In the genomic region with DNA sequence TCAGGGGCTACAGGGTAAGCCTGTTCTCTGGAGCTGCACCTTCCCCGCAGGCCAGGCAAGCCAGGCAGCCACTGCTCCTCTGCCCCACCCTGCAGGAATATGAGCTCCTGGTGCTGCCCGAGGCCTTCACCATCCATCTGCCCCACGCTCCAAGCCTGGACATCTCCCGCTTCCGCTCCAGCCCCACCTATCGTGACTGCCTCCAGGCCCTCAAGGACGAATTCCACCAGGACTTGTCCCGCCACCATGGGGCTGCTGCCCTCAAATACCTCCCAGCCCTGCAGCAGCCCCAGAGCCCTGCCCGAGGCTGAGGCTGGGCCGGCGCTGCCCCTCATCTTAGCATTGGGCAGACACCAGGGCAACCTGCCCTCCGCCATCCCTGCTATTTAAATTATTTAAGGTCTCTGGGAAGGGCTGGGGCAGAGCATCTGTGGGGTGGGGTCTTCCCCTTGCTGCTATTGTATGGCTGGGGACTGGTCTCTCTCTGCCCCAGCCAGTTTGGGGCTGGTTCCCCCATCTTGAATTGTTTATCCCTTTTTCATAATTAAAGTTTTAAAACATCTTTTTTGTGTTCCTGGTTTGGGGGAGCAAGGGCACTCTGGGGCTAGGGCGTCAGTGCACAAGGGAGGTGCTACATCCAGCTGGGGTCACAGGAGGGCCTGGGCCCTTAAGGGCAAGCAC, we compare ENCODE assay signal across 19 cellular contexts. TPM values are rescaled to one million over a fixed set of nuclear protein-coding genes. Genes with fewer than 3 reads are reported as not detected.
A peak's percentile ranks its signal among the peaks of the same experiment; 100 is the strongest.
DNase-seq lines count a peak whose midpoint lies in the region; ATAC-seq, FAIRE-seq and TF ChIP-seq lines count a peak whose summit lies in the region.
"Had no signal": no experiment of that assay in that cellular context is flagged by ENCODE, and none has a peak within 500 bp of the region (broad histone marks: within the 10 kb centered on the region; RNA-seq: fewer than 3 reads in every experiment).

No MANE protein-coding gene starts in this region.

- no peaks in the 10 kb centered on the region for H3K9me2 ChIP-seq in SU-DHL-6 (replicated peaks; ENCODE audit: insufficient read depth, low read length)

- H3K9ac ChIP-seq in SU-DHL-6 (ENCODE audit: low read length) (no peak overlapping the region), kidney (ENCODE audit: low read length in 2 of 2) (no peak overlapping the region)
- H3K9ac ChIP-seq: neural progenitor cell had no signal

- no peaks in the 10 kb centered on the region for H3K9me3 Mint-ChIP-seq in activated T-cell treated with anti-CD3 and anti-CD28 coated beads, Interleukin-2, amount 50 U/mL, for 24 hours
- H3K9me3 Mint-ChIP-seq: neural progenitor cell had no signal

- peak overlapping the region; percentile 17 for H3K27ac Mint-ChIP-seq in activated T-cell treated with anti-CD3 and anti-CD28 coated beads, Interleukin-2, amount 50 U/mL, for 24 hours
- H3K27ac Mint-ChIP-seq: neural progenitor cell had no signal

- H3F3A ChIP-seq in SU-DHL-6 (ENCODE audit: insufficient read depth): peaks cover 34% of the 10 kb centered on the region

- intact Hi-C loops in kidney (cut with DNase I): no loop called here

- no peaks in the 10 kb centered on the region for H3K36me3 ChIP-seq in SU-DHL-6 (ENCODE audit: low read length)
- peaks cover 0 to 5% of the 10 kb centered on the region in 2 donors for H3K36me3 ChIP-seq in kidney (ENCODE audit: control insufficient read depth in 1 of 2, insufficient read depth in 2 of 2, low read length in 2 of 2)
- peaks cover 19% of the 10 kb centered on the region for H3K36me3 ChIP-seq in thymus (ENCODE audit: control insufficient read depth, insufficient read depth)
- H3K36me3 ChIP-seq: neural progenitor cell, SJCRH30 had no signal

- TF ChIP-seq CTCF in SU-DHL-6 (IDR thresholded peaks at IDR 0.05; ENCODE audit: insufficient read depth, low read length, poor library complexity, severe bottlenecking): no peak
- TF ChIP-seq CTCF in kidney (IDR thresholded peaks at IDR 0.05; ENCODE audit: borderline replicate concordance, extremely low read depth, insufficient read depth): no peak

- peaks cover 7% of the 10 kb centered on the region for H3K27me3 Mint-ChIP-seq in activated T-cell treated with anti-CD3 and anti-CD28 coated beads, Interleukin-2, amount 50 U/mL, for 24 hours

- H2AFZ ChIP-seq in SU-DHL-6 (ENCODE audit: low read depth, low read length, severe bottlenecking): no peak overlapping the region
- H2AFZ ChIP-seq: neural progenitor cell had no signal

- H3K27ac ChIP-seq in SU-DHL-6 (ENCODE audit: low read depth, low read length) (no peak overlapping the region), kidney (ENCODE audit: low read depth in 2 of 2, low read length in 2 of 2) (no peak overlapping the region), thymus (ENCODE audit: low read depth) (peak overlapping the region; percentile 38)
- H3K27ac ChIP-seq: neural progenitor cell, SJCRH30 had no signal

- H3K36me3 Mint-ChIP-seq in activated T-cell treated with anti-CD3 and anti-CD28 coated beads, Interleukin-2, amount 50 U/mL, for 24 hours (ENCODE audit: low read depth): peaks cover 15% of the 10 kb centered on the region

- no peaks in the 10 kb centered on the region for H3K27me3 ChIP-seq in SU-DHL-6 (ENCODE audit: low read length)
- H3K27me3 ChIP-seq in thymus (ENCODE audit: control insufficient read depth, insufficient read depth): peaks cover 10% of the 10 kb centered on the region
- H3K27me3 ChIP-seq: neural progenitor cell, upper lobe of left lung had no signal

- H3K9me3 ChIP-seq in SU-DHL-6 (ENCODE audit: insufficient read depth, low read length) (no peaks in the 10 kb centered on the region), kidney (ENCODE audit: control insufficient read depth in 1 of 2, low read length in 2 of 2) (no peaks in the 10 kb centered on the region), thymus (ENCODE audit: control insufficient read depth) (no peaks in the 10 kb centered on the region)
- H3K9me3 ChIP-seq: SJCRH30, upper lobe of left lung had no signal

- H3K79me2 ChIP-seq in SU-DHL-6 (ENCODE audit: insufficient read depth, low read length): 0 out of 2 replicates have a peak, but pooled peaks cover 9% of the 10 kb centered on the region

- H3K4me3 ChIP-seq in SU-DHL-6 (ENCODE audit: insufficient read depth, low read length, poor library complexity, severe bottlenecking) (no peak overlapping the region), kidney (ENCODE audit: low read length in 2 of 2) (no peak overlapping the region), thymus (ENCODE audit: low read length) (no peak overlapping the region)
- H3K4me3 ChIP-seq: neural progenitor cell, SJCRH30, upper lobe of left lung had no signal

- H3K4me1 ChIP-seq in kidney (ENCODE audit: control insufficient read depth in 1 of 2, insufficient read depth in 1 of 2, low read depth in 1 of 2, low read length in 2 of 2): peaks cover 0 to 12% of the 10 kb centered on the region in 2 donors
- H3K4me1 ChIP-seq in thymus (ENCODE audit: control insufficient read depth, insufficient read depth, low read length): peaks cover 8% of the 10 kb centered on the region
- H3K4me1 ChIP-seq: neural progenitor cell had no signal

- FAIRE-seq in kidney (lab: Jason Lieb, UNC): no peak
- FAIRE-seq: colon had no signal

- peak overlapping the region; percentile 93 for H3K4me2 ChIP-seq in SU-DHL-6 (ENCODE audit: low read depth, low read length, poor library complexity, severe bottlenecking)
- H3K4me2 ChIP-seq: neural progenitor cell had no signal

- DNase-seq in activated T-cell treated with anti-CD3 and anti-CD28 coated beads, Interleukin-2, amount 50 U/mL, for 24 hours: peak; percentile 29
- DNase-seq in activated T-cell treated with anti-CD3 and anti-CD28 coated beads, Interleukin-2, amount 50 U/mL, for 1 hour: no peak
- DNase-seq in kidney: peak; percentile 59
- no peak for DNase-seq in superior temporal gyrus (ENCODE audit: extremely low spot score)
- DNase-seq: activated CD4-positive, alpha-beta T cell treated with anti-CD3 and anti-CD28 coated beads, Interleukin-2, amount 50 U/mL, for 4 hours; erythroblast; glutamatergic neuron; NCI-H146; NCI-H345; SJCRH30; stimulated activated CD4-positive, alpha-beta T cell treated with anti-CD3 and anti-CD28 coated beads, Interleukin-4, amount 100 ng/mL, for 1 hour had no signal

- WGBS in thymus: 97% methylated on average over 13 of the region's 13 CpGs

- no peak for ATAC-seq in GM21737 (IDR thresholded peaks at IDR 0.05; ENCODE audit: unreplicated experiment)
- ATAC-seq in GM18909 (IDR thresholded peaks at IDR 0.05; ENCODE audit: poor library complexity, unreplicated experiment): no peak

- H3K4me1 Mint-ChIP-seq in activated T-cell treated with anti-CD3 and anti-CD28 coated beads, Interleukin-2, amount 50 U/mL, for 24 hours (ENCODE audit: low read depth): peaks cover 37% of the 10 kb centered on the region

- no peak overlapping the region for H3K4me3 Mint-ChIP-seq in activated T-cell treated with anti-CD3 and anti-CD28 coated beads, Interleukin-2, amount 50 U/mL, for 24 hours
- H3K4me3 Mint-ChIP-seq: neural progenitor cell had no signal

- H4K20me1 ChIP-seq in SU-DHL-6 (ENCODE audit: low read depth, low read length): no peaks in the 10 kb centered on the region

RNA-seq across cellular contexts. Expression of a gene that starts 6.2 kb away (rescaled TPM):
- total RNA-seq in kidney: 13.1 TPM
- polyA plus RNA-seq in kidney (ENCODE audit: insufficient read depth, low read depth, low replicate concordance): 29.8 TPM
- 12.2 TPM for polyA plus RNA-seq in thymus
- polyA plus RNA-seq: aorta had no signal

RNA-seq across cellular contexts. Expression of a gene that starts 11.0 kb away (rescaled TPM):
- total RNA-seq in kidney: 38.4 TPM
- 46.0 TPM for polyA plus RNA-seq in kidney (ENCODE audit: insufficient read depth, low read depth, low replicate concordance)
- polyA plus RNA-seq in thymus: 46.0 TPM

RNA-seq across cellular contexts. Expression of a gene that starts 21.6 kb away (rescaled TPM):
- total RNA-seq in kidney: 1.0 TPM
- polyA plus RNA-seq in kidney (ENCODE audit: insufficient read depth, low read depth, low replicate concordance) (0.99 TPM), thymus (0.62 TPM)
- polyA plus RNA-seq: aorta had no signal

RNA-seq across cellular contexts. Expression of a gene that starts 43.2 kb away (rescaled TPM):
- total RNA-seq in kidney: 15.7 TPM
- polyA plus RNA-seq in kidney (ENCODE audit: insufficient read depth, low read depth, low replicate concordance): 24.8 TPM
- polyA plus RNA-seq in thymus: 2.1 TPM

Comparison
In these comparisons a context has a peak if more than half of its experiments do, and no peak if none do; other contexts are left out.
1. DNase-seq: peak in activated T-cell treated with anti-CD3 and anti-CD28 coated beads, Interleukin-2, amount 50 U/mL, for 24 hours (single experiment) and kidney (single experiment); none in activated T-cell treated with anti-CD3 and anti-CD28 coated beads, Interleukin-2, amount 50 U/mL, for 1 hour (single experiment) and superior temporal gyrus (single experiment).